In the genomic region with DNA sequence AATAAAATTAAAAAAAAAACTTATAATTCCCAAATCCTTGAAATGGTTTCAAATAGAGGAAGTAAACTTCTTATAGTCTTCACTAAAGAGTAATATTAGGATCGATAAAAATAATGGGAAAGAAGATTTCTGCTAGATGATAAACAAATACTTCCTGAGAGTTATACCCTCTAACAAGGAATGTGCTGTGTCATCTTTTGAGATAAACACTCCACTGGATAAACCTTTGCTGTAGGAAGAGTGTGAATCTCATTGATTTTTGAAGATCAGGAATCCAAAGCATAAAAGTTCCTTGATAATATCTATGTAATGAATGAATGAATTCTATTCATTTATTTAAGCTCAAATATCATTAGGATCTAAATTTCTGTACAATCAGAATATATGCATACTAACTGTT, we compare ENCODE assay signal across 33 cellular contexts.
"Had no signal": no experiment of that assay in that cellular context is flagged by ENCODE, and none has a peak within 500 bp of the region (broad histone marks: within the 10 kb centered on the region; RNA-seq: fewer than 3 reads in every experiment).

No MANE protein-coding gene starts in this region.

- H3K9me3 ChIP-seq: ascending aorta, breast epithelium, colonic mucosa, esophagus squamous epithelium had no signal

- H3K27ac Mint-ChIP-seq: activated B cell treated with CpG ODN at 0.5 μM for 24 hours; activated CD4-positive, alpha-beta memory T cell treated with anti-CD3 and anti-CD28 coated beads for 36 hours; activated CD4-positive, alpha-beta T cell treated with anti-CD3 and anti-CD28 coated beads, Interleukin-2, amount 10 ng/mL, durations not matched to agents 24 days and 14 days; activated CD8-positive, alpha-beta memory T cell treated with anti-CD3 and anti-CD28 coated beads, Interleukin-2, amount 10 ng/mL, durations not matched to agents 7 days and 5 days; activated CD8-positive, alpha-beta T cell treated with anti-CD3 and anti-CD28 coated beads, Interleukin-2, amount 10 ng/mL, durations not matched to agents 7 days and 5 days; activated naive CD4-positive, alpha-beta T cell treated with anti-CD3 and anti-CD28 coated beads for 36 hours; activated naive CD4-positive, alpha-beta T cell treated with anti-CD3 and anti-CD28 coated beads, Interleukin-2, amount 50 U/mL, for 24 hours; activated naive CD8-positive, alpha-beta T cell treated with anti-CD3 and anti-CD28 coated beads for 36 hours; activated T-helper 1 cell treated with anti-CD3 and anti-CD28 coated beads, Interleukin-12 subunit alpha, Interleukin-12 subunit beta, Interleukin-2, Interleukin-4 antibody, amounts not matched to agents 30 ng/mL and 10 ng/mL and 1 ng/mL, durations not matched to agents 14 hours and 24 hours and 36 hours; activated T-helper 2 cell treated with anti-CD3 and anti-CD28 coated beads, Interferon-gamma antibody, Interleukin-2, Interleukin-4, amounts not matched to agents 10 μg/mL and 5 μg/mL and 100 μg/mL, durations not matched to agents 14 hours and 24 hours and 36 hours; brain; T-helper 17 cell; T-helper 2 cell treated with Interferon-gamma antibody and Interleukin-4, amounts not matched to agents 5 μg/mL and 100 μg/mL, for 36 hours had no signal

- H3K27ac ChIP-seq: ascending aorta, breast epithelium, cardiac muscle cell, colonic mucosa, epithelial cell of prostate, esophagus squamous epithelium, WERI-Rb-1 had no signal

- DNase-seq: activated B cell treated with CpG ODN at 0.5 μM for 24 hours; activated CD4-positive, alpha-beta memory T cell treated with anti-CD3 and anti-CD28 coated beads for 36 hours; activated CD4-positive, alpha-beta T cell treated with anti-CD3 and anti-CD28 coated beads, Interleukin-2, amount 10 ng/mL, durations not matched to agents 24 days and 14 days; activated CD8-positive, alpha-beta memory T cell treated with anti-CD3 and anti-CD28 coated beads, Interleukin-2, amount 10 ng/mL, durations not matched to agents 7 days and 5 days; activated CD8-positive, alpha-beta memory T cell treated with anti-CD3 and anti-CD28 coated beads, Interleukin-2, amount 50 U/mL, for 4 hours; activated CD8-positive, alpha-beta T cell treated with anti-CD3 and anti-CD28 coated beads, Interleukin-2, amount 10 ng/mL, durations not matched to agents 7 days and 5 days; activated effector memory CD4-positive, alpha-beta T cell treated with anti-CD3 and anti-CD28 coated beads, Interleukin-2, amount 50 U/mL, for 16 hours; activated naive CD4-positive, alpha-beta T cell treated with anti-CD3 and anti-CD28 coated beads for 36 hours; activated naive CD8-positive, alpha-beta T cell treated with anti-CD3 and anti-CD28 coated beads for 36 hours; activated T-cell treated with anti-CD3 and anti-CD28 coated beads, Interleukin-2, amount 50 U/mL, for 1 hour; activated T-cell treated with anti-CD3 and anti-CD28 coated beads, Interleukin-2, amount 50 U/mL, for 48 hours; central memory CD4-positive, alpha-beta T cell; cerebellar nuclear complex; colonic mucosa; effector CD8-positive, alpha-beta T cell; esophagus squamous epithelium; foreskin melanocyte; head of caudate nucleus; T-helper 17 cell; T1000; WERI-Rb-1 had no signal

- FAIRE-seq: endometrium, endothelial cell of umbilical vein had no signal

- H3K4me3 Mint-ChIP-seq: activated B cell treated with CpG ODN at 0.5 μM for 24 hours; activated CD4-positive, alpha-beta memory T cell treated with anti-CD3 and anti-CD28 coated beads for 36 hours; activated CD4-positive, alpha-beta T cell treated with anti-CD3 and anti-CD28 coated beads, Interleukin-2, amount 10 ng/mL, durations not matched to agents 24 days and 14 days; activated CD8-positive, alpha-beta memory T cell treated with anti-CD3 and anti-CD28 coated beads, Interleukin-2, amount 10 ng/mL, durations not matched to agents 7 days and 5 days; activated CD8-positive, alpha-beta T cell treated with anti-CD3 and anti-CD28 coated beads, Interleukin-2, amount 10 ng/mL, durations not matched to agents 7 days and 5 days; activated naive CD4-positive, alpha-beta T cell treated with anti-CD3 and anti-CD28 coated beads for 36 hours; activated naive CD4-positive, alpha-beta T cell treated with anti-CD3 and anti-CD28 coated beads, Interleukin-2, amount 50 U/mL, for 24 hours; activated naive CD8-positive, alpha-beta T cell treated with anti-CD3 and anti-CD28 coated beads for 36 hours; activated T-helper 1 cell treated with anti-CD3 and anti-CD28 coated beads, Interleukin-12 subunit alpha, Interleukin-12 subunit beta, Interleukin-2, Interleukin-4 antibody, amounts not matched to agents 30 ng/mL and 10 ng/mL and 1 ng/mL, durations not matched to agents 14 hours and 24 hours and 36 hours; brain; T-helper 17 cell; T-helper 2 cell treated with Interferon-gamma antibody and Interleukin-4, amounts not matched to agents 5 μg/mL and 100 μg/mL, for 36 hours had no signal

- H3K36me3 ChIP-seq: ascending aorta, breast epithelium, cardiac muscle cell, colonic mucosa, esophagus squamous epithelium, WERI-Rb-1 had no signal

- H3K27me3 Mint-ChIP-seq: activated B cell treated with CpG ODN at 0.5 μM for 24 hours; activated CD4-positive, alpha-beta T cell treated with anti-CD3 and anti-CD28 coated beads, Interleukin-2, amount 10 ng/mL, durations not matched to agents 24 days and 14 days; activated CD8-positive, alpha-beta memory T cell treated with anti-CD3 and anti-CD28 coated beads, Interleukin-2, amount 10 ng/mL, durations not matched to agents 7 days and 5 days; brain had no signal

- H3K27me3 ChIP-seq: ascending aorta, breast epithelium, cardiac muscle cell, colonic mucosa, esophagus squamous epithelium had no signal

- H3K4me1 Mint-ChIP-seq: activated B cell treated with CpG ODN at 0.5 μM for 24 hours; activated CD4-positive, alpha-beta T cell treated with anti-CD3 and anti-CD28 coated beads, Interleukin-2, amount 10 ng/mL, durations not matched to agents 24 days and 14 days; activated CD8-positive, alpha-beta memory T cell treated with anti-CD3 and anti-CD28 coated beads, Interleukin-2, amount 10 ng/mL, durations not matched to agents 7 days and 5 days; activated naive CD4-positive, alpha-beta T cell treated with anti-CD3 and anti-CD28 coated beads, Interleukin-2, amount 50 U/mL, for 24 hours; activated naive CD8-positive, alpha-beta T cell treated with anti-CD3 and anti-CD28 coated beads for 36 hours; T-helper 17 cell had no signal

- H3K36me3 Mint-ChIP-seq: activated CD4-positive, alpha-beta memory T cell treated with anti-CD3 and anti-CD28 coated beads for 36 hours; activated CD8-positive, alpha-beta memory T cell treated with anti-CD3 and anti-CD28 coated beads, Interleukin-2, amount 10 ng/mL, durations not matched to agents 7 days and 5 days; activated naive CD4-positive, alpha-beta T cell treated with anti-CD3 and anti-CD28 coated beads, Interleukin-2, amount 50 U/mL, for 24 hours; activated naive CD8-positive, alpha-beta T cell treated with anti-CD3 and anti-CD28 coated beads for 36 hours; brain had no signal

- H3K9me3 Mint-ChIP-seq: activated B cell treated with CpG ODN at 0.5 μM for 24 hours; activated CD4-positive, alpha-beta memory T cell treated with anti-CD3 and anti-CD28 coated beads for 36 hours; activated CD4-positive, alpha-beta T cell treated with anti-CD3 and anti-CD28 coated beads, Interleukin-2, amount 10 ng/mL, durations not matched to agents 24 days and 14 days; activated naive CD4-positive, alpha-beta T cell treated with anti-CD3 and anti-CD28 coated beads for 36 hours; activated naive CD4-positive, alpha-beta T cell treated with anti-CD3 and anti-CD28 coated beads, Interleukin-2, amount 50 U/mL, for 24 hours; activated naive CD8-positive, alpha-beta T cell treated with anti-CD3 and anti-CD28 coated beads for 36 hours; activated T-helper 1 cell treated with anti-CD3 and anti-CD28 coated beads, Interleukin-12 subunit alpha, Interleukin-12 subunit beta, Interleukin-2, Interleukin-4 antibody, amounts not matched to agents 30 ng/mL and 10 ng/mL and 1 ng/mL, durations not matched to agents 14 hours and 24 hours and 36 hours; activated T-helper 2 cell treated with anti-CD3 and anti-CD28 coated beads, Interferon-gamma antibody, Interleukin-2, Interleukin-4, amounts not matched to agents 10 μg/mL and 5 μg/mL and 100 μg/mL, durations not matched to agents 14 hours and 24 hours and 36 hours; T-helper 2 cell treated with Interferon-gamma antibody and Interleukin-4, amounts not matched to agents 5 μg/mL and 100 μg/mL, for 36 hours had no signal

- H3K4me3 ChIP-seq: ascending aorta, breast epithelium, cardiac muscle cell, colonic mucosa, esophagus squamous epithelium had no signal

- ATAC-seq: activated CD4-positive, CD25-positive, alpha-beta regulatory T cell treated with anti-CD3 and anti-CD28 coated beads, Interleukin-2, amount 50 U/mL, for 24 hours; activated CD8-positive, alpha-beta memory T cell treated with anti-CD3 and anti-CD28 coated beads, Interleukin-2, amount 10 ng/mL, durations not matched to agents 7 days and 5 days; activated CD8-positive, alpha-beta T cell treated with anti-CD3 and anti-CD28 coated beads, Interleukin-2, amount 10 ng/mL, durations not matched to agents 7 days and 5 days; T-helper 17 cell had no signal

- H3K4me1 ChIP-seq: ascending aorta, breast epithelium, colonic mucosa, esophagus squamous epithelium had no signal
